ENCODE assay signal across 21 cellular contexts in the genomic region with DNA sequence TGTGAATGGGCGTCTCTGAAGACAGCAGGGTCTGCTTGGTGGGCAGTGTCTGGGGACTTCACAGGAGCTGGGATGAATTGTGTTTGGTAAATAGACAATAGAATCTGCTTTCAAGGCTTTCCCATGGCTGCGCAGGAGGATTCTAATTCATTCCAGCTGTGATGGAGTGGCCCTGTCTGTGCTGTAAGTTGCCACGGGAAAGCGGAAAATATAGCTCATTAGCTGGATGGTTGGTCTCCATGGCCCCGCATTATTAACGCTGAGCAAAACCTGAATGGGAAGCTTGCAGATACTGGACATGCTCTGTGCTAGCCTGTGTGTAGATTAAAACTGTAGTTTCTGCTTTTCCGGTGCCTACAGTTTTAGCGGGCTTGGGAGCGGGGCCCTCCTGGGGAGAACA. TPM values are rescaled to one million over a fixed set of nuclear protein-coding genes. Genes with fewer than 3 reads are reported as not detected.
DNase-seq lines count a peak whose midpoint lies in the region; ATAC-seq and TF ChIP-seq lines count a peak whose summit lies in the region.
"Had no signal": no experiment of that assay in that cellular context is flagged by ENCODE, and none has a peak within 500 bp of the region (broad histone marks: within the 10 kb centered on the region; RNA-seq: fewer than 3 reads in every experiment).

No MANE protein-coding gene starts in this region.

- no peak for ATAC-seq in activated T-cell treated with anti-CD3 and anti-CD28 coated beads, Interleukin-2, amount 50 U/mL, for 72 hours (replicated peaks in 1 of 2)
- no peak for ATAC-seq in T-helper 17 cell
- ATAC-seq: K562, Panc1, Right ventricle myocardium inferior had no signal

- H3K27me3 ChIP-seq in endodermal cell (ENCODE audit: control insufficient read depth, insufficient read depth, low read length, poor library complexity, severe bottlenecking) (no peaks in the 10 kb centered on the region), smooth muscle cell (ENCODE audit: low read depth) (no peaks in the 10 kb centered on the region)

- H4K20me1 ChIP-seq in smooth muscle cell (ENCODE audit: low read depth), result no peaks in the 10 kb centered on the region

- no peaks in the 10 kb centered on the region for H3K79me2 ChIP-seq in smooth muscle cell (ENCODE audit: low read depth)

- H3K9ac ChIP-seq in endodermal cell (ENCODE audit: extremely low read depth, low read length, poor library complexity, severe bottlenecking) (no peak overlapping the region), smooth muscle cell (ENCODE audit: low read depth) (no peak overlapping the region)

- no peak for DNase-seq in activated T-cell treated with anti-CD3 and anti-CD28 coated beads, Interleukin-2, amount 50 U/mL, for 72 hours
- DNase-seq in activated T-cell treated with anti-CD3 and anti-CD28 coated beads, Interleukin-2, amount 50 U/mL, for 1 hour, result no peak
- DNase-seq in T-helper 17 cell (no peak), endodermal cell (no peak), smooth muscle cell (lab: John Stamatoyannopoulos, UW; ENCODE audit: unreplicated experiment) (no peak), Ammon's horn (ENCODE audit: low spot score) (no peak), chondrocyte (ENCODE audit: low spot score) (no peak)
- no peak for DNase-seq in effector CD4-positive, alpha-beta T cell
- DNase-seq: C1 segment of cervical spinal cord, COR-L47, GF-D8, GOT3, NCI-H1048, NCI-H1436 treated with DMSO at 0.1 percent for 48 hours, NCI-H2081, NCI-H774 had no signal

- H3K36me3 ChIP-seq in endodermal cell (ENCODE audit: control insufficient read depth, insufficient read depth, low read length) (peaks cover 22% of the 10 kb centered on the region), smooth muscle cell (ENCODE audit: low read depth) (no peaks in the 10 kb centered on the region)

- H3K27ac ChIP-seq in endodermal cell (ENCODE audit: low read depth, low read length) (peak overlapping the region; percentile 61), smooth muscle cell (ENCODE audit: low read depth) (no peak overlapping the region)

- TF ChIP-seq CTCF in endodermal cell (conservative IDR thresholded peaks at IDR 0.05) (no peak), smooth muscle cell (IDR thresholded peaks at IDR 0.05; ENCODE audit: borderline replicate concordance, insufficient read depth, poor library complexity, severe bottlenecking) (no peak), chondrocyte (IDR thresholded peaks at IDR 0.05) (no peak)

- H3K9me3 ChIP-seq in T-helper 17 cell (ENCODE audit: control insufficient read depth, low read length, poor library complexity, severe bottlenecking) (no peaks in the 10 kb centered on the region), endodermal cell (ENCODE audit: control insufficient read depth, low read length) (no peaks in the 10 kb centered on the region), smooth muscle cell (replicated peaks; ENCODE audit: low read depth) (no peaks in the 10 kb centered on the region)

- no peak overlapping the region for H3K4me3 Mint-ChIP-seq in activated T-cell treated with anti-CD3 and anti-CD28 coated beads, Interleukin-2, amount 50 U/mL, for 72 hours
- H3K4me3 Mint-ChIP-seq in T-helper 17 cell (no peak overlapping the region), endodermal cell (no peak overlapping the region), chondrocyte (ENCODE audit: unreplicated experiment) (no peak overlapping the region)

- no peaks in the 10 kb centered on the region for H3F3A ChIP-seq in smooth muscle cell (ENCODE audit: low read depth)

- H2AFZ ChIP-seq in smooth muscle cell (ENCODE audit: low read depth), result no peak overlapping the region

- H3K27me3 Mint-ChIP-seq in activated T-cell treated with anti-CD3 and anti-CD28 coated beads, Interleukin-2, amount 50 U/mL, for 72 hours (ENCODE audit: low read depth), result no peaks in the 10 kb centered on the region
- H3K27me3 Mint-ChIP-seq in T-helper 17 cell (no peaks in the 10 kb centered on the region), endodermal cell (ENCODE audit: insufficient read depth) (no peaks in the 10 kb centered on the region), chondrocyte (ENCODE audit: low read depth) (no peaks in the 10 kb centered on the region)

- peak overlapping the region; percentile 36 for H3K27ac Mint-ChIP-seq in activated T-cell treated with anti-CD3 and anti-CD28 coated beads, Interleukin-2, amount 50 U/mL, for 72 hours
- H3K27ac Mint-ChIP-seq in T-helper 17 cell, result peak overlapping the region; percentile 9
- H3K27ac Mint-ChIP-seq in endodermal cell, result peak overlapping the region; percentile 23
- H3K27ac Mint-ChIP-seq in chondrocyte (ENCODE audit: unreplicated experiment), result no peak overlapping the region

- H3K4me2 ChIP-seq in smooth muscle cell, result peak overlapping the region; percentile 1

- H3K4me1 ChIP-seq in endodermal cell (ENCODE audit: control insufficient read depth, insufficient read depth, low read length) (no peaks in the 10 kb centered on the region), smooth muscle cell (ENCODE audit: low read depth) (peaks cover 10% of the 10 kb centered on the region)

- no peak overlapping the region for H3K4me3 ChIP-seq in endodermal cell (ENCODE audit: low read length)
- H3K4me3 ChIP-seq in smooth muscle cell, result no peak overlapping the region
- H3K4me3 ChIP-seq: K562 had no signal

- WGBS in endodermal cell (ENCODE audit: insufficient coverage in 1 of 2, insufficient read length in 1 of 2), 2 experiments, result 89 to 95% methylated on average over 6 to 9 of the region's 9 CpGs
- 49% methylated on average over 9 of the region's 9 CpGs for WGBS in smooth muscle cell (ENCODE audit: low lambda C conversion rate)

- H3K4me1 Mint-ChIP-seq in activated T-cell treated with anti-CD3 and anti-CD28 coated beads, Interleukin-2, amount 50 U/mL, for 72 hours (ENCODE audit: low read depth), result no peaks in the 10 kb centered on the region
- peaks cover 6% of the 10 kb centered on the region for H3K4me1 Mint-ChIP-seq in T-helper 17 cell
- no peaks in the 10 kb centered on the region for H3K4me1 Mint-ChIP-seq in endodermal cell
- peaks cover 6% of the 10 kb centered on the region for H3K4me1 Mint-ChIP-seq in chondrocyte (ENCODE audit: low read depth)

- no peaks in the 10 kb centered on the region for H3K9me3 Mint-ChIP-seq in activated T-cell treated with anti-CD3 and anti-CD28 coated beads, Interleukin-2, amount 50 U/mL, for 72 hours
- no peaks in the 10 kb centered on the region for H3K9me3 Mint-ChIP-seq in endodermal cell
- H3K9me3 Mint-ChIP-seq in chondrocyte (ENCODE audit: low read depth), result no peaks in the 10 kb centered on the region

- H3K36me3 Mint-ChIP-seq in activated T-cell treated with anti-CD3 and anti-CD28 coated beads, Interleukin-2, amount 50 U/mL, for 72 hours (ENCODE audit: insufficient read depth in 2 of 2), result peaks cover 24 to 52% of the 10 kb centered on the region in 2 donors
- H3K36me3 Mint-ChIP-seq in T-helper 17 cell (ENCODE audit: low read depth) (peaks cover 16% of the 10 kb centered on the region), endodermal cell (ENCODE audit: low read depth) (peaks cover 71% of the 10 kb centered on the region), chondrocyte (ENCODE audit: low read depth) (peaks cover 16% of the 10 kb centered on the region)

RNA-seq across cellular contexts. Expression of a gene that starts 15.6 kb away (rescaled TPM):
- total RNA-seq in activated T-cell treated with anti-CD3 and anti-CD28 coated beads, Interleukin-2, amount 50 U/mL, for 72 hours, result under 1 TPM in 1 of 2 donors, not detected in 1; 0.14 TPM
- not detected for total RNA-seq in T-helper 17 cell
- total RNA-seq in endodermal cell, result not detected
- not detected for polyA plus RNA-seq in endodermal cell (2013, experiment 1 of 2)
- polyA plus RNA-seq in endodermal cell (2013, experiment 2 of 2), result not detected
- total RNA-seq in smooth muscle cell, result not detected in 2 replicates
- polyA plus RNA-seq in smooth muscle cell, result not detected in 2 replicates
- not detected in 3 replicates for total RNA-seq in chondrocyte
- total RNA-seq: Daoy, K562, NCI-H460 had no signal
- polyA plus RNA-seq: K562 had no signal
